8 cellular contexts compared by ENCODE assay signal in genomic region chr12:44015333-44015941, GRCh38.
DNase-seq lines count a peak whose midpoint lies in the region; ATAC-seq and TF ChIP-seq lines count a peak whose summit lies in the region.

No MANE protein-coding gene starts in this region.

- no peaks in the 10 kb centered on the region for H3K36me3 ChIP-seq in KMS-11 (ENCODE audit: insufficient read depth)
- no peaks in the 10 kb centered on the region for H3K36me3 ChIP-seq in Panc1 (ENCODE audit: control insufficient read depth, insufficient read depth, low read length)

- H3K4me2 ChIP-seq in KMS-11, result no peak overlapping the region

- in situ Hi-C loops in Panc1 (cut with HindIII; ENCODE audit: low pct_unique_long_range_greater_than_20kb, low sequenced_read_pairs), result no loop called here

- CTCF ChIA-PET in activated CD4-positive, alpha-beta T cell treated with anti-CD3 and anti-CD28 coated beads, Interleukin-2, amount 10 ng/mL, durations not matched to agents 7 days and 5 days (lab: Charles Lee), result interaction anchor here (0.7 kb wide), 1 partner anchor 495 kb away, joined by 3 read pairs; no protein-coding TSS in a partner anchor
- CTCF ChIA-PET in Panc1 (lab: Charles Lee), result interaction anchor here (0.5 to 1.2 kb wide), 4 partner anchors 467 to 1031 kb away, joined by 3 to 4 read pairs (median 3); no protein-coding TSS in a partner anchor

- H3K9me3 ChIP-seq in Panc1 (ENCODE audit: control insufficient read depth, insufficient read depth, low read depth, low read length), result no peaks in the 10 kb centered on the region

- H3K4me1 ChIP-seq in KMS-11 (ENCODE audit: low read depth, poor library complexity, severe bottlenecking), result peaks cover 44% of the 10 kb centered on the region
- no peaks in the 10 kb centered on the region for H3K4me1 ChIP-seq in Panc1 (ENCODE audit: control insufficient read depth, insufficient read depth, low read length)

- H3K27ac ChIP-seq in KMS-11 (no peak overlapping the region), Panc1 (ENCODE audit: low read length) (no peak overlapping the region)

- no peaks in the 10 kb centered on the region for H3K27me3 Mint-ChIP-seq in activated CD4-positive, alpha-beta T cell treated with anti-CD3 and anti-CD28 coated beads, Interleukin-2, amount 10 ng/mL, durations not matched to agents 7 days and 5 days
- H3K27me3 Mint-ChIP-seq in nephron (ENCODE audit: low read depth), result peaks cover 5% of the 10 kb centered on the region

- H2AFZ ChIP-seq in KMS-11 (ENCODE audit: low read depth), result no peak overlapping the region

- no peaks in the 10 kb centered on the region for H3K9me3 Mint-ChIP-seq in activated CD4-positive, alpha-beta T cell treated with anti-CD3 and anti-CD28 coated beads, Interleukin-2, amount 10 ng/mL, durations not matched to agents 7 days and 5 days
- H3K9me3 Mint-ChIP-seq in nephron, result peaks cover 2% of the 10 kb centered on the region

- H3K4me3 ChIP-seq in KMS-11 (IDR thresholded peaks at IDR 0.05; ENCODE audit: insufficient read depth, low read depth, low read length), result no peak overlapping the region
- H3K4me3 ChIP-seq in Panc1 (ENCODE audit: low read depth in 2 of 2, low read length in 2 of 2), result no peak overlapping the region
- no peak overlapping the region for H3K4me3 ChIP-seq in epithelial cell of esophagus (ENCODE audit: low read length)

- no peak overlapping the region for H3K27ac Mint-ChIP-seq in activated CD4-positive, alpha-beta T cell treated with anti-CD3 and anti-CD28 coated beads, Interleukin-2, amount 10 ng/mL, durations not matched to agents 7 days and 5 days
- H3K27ac Mint-ChIP-seq in nephron, result no peak overlapping the region

- H3K4me1 Mint-ChIP-seq in activated CD4-positive, alpha-beta T cell treated with anti-CD3 and anti-CD28 coated beads, Interleukin-2, amount 10 ng/mL, durations not matched to agents 7 days and 5 days, result no peaks in the 10 kb centered on the region
- peaks cover 9% of the 10 kb centered on the region for H3K4me1 Mint-ChIP-seq in nephron

- no peaks in the 10 kb centered on the region for H3K79me2 ChIP-seq in KMS-11 (ENCODE audit: insufficient read depth, low read depth)

- POLR2A ChIA-PET in activated CD4-positive, alpha-beta T cell treated with anti-CD3 and anti-CD28 coated beads, Interleukin-2, amount 10 ng/mL, durations not matched to agents 7 days and 5 days (lab: Charles Lee), result no interaction called here
- POLR2A ChIA-PET in Panc1 (lab: Charles Lee), result no interaction called here

- no peak overlapping the region for H3K4me3 Mint-ChIP-seq in activated CD4-positive, alpha-beta T cell treated with anti-CD3 and anti-CD28 coated beads, Interleukin-2, amount 10 ng/mL, durations not matched to agents 7 days and 5 days
- H3K4me3 Mint-ChIP-seq in nephron, result no peak overlapping the region

- H3K36me3 Mint-ChIP-seq in activated CD4-positive, alpha-beta T cell treated with anti-CD3 and anti-CD28 coated beads, Interleukin-2, amount 10 ng/mL, durations not matched to agents 7 days and 5 days (ENCODE audit: low read depth), result no peaks in the 10 kb centered on the region
- peaks cover 4% of the 10 kb centered on the region for H3K36me3 Mint-ChIP-seq in nephron (ENCODE audit: low read depth)

- H3K9ac ChIP-seq in KMS-11, result no peak overlapping the region

- H3K27me3 ChIP-seq in KMS-11 (ENCODE audit: insufficient read depth, low read depth) (no peaks in the 10 kb centered on the region), Panc1 (ENCODE audit: control insufficient read depth, insufficient read depth, low read length) (no peaks in the 10 kb centered on the region)

- peak; percentile 76 for TF ChIP-seq CTCF in KMS-11 (conservative IDR thresholded peaks at IDR 0.05; ENCODE audit: low read depth, low read length)
- TF ChIP-seq CTCF in Panc1 (IDR thresholded peaks at IDR 0.05), result peak; percentile 66; the same call in 1 of the 2 replicates
- peak; percentile 51 for TF ChIP-seq CTCF in epithelial cell of esophagus (IDR thresholded peaks at IDR 0.05; ENCODE audit: insufficient read depth, low read depth, low read length, missing control alignments)
- peak; percentile 58 to 76 (median 68) for TF ChIP-seq CTCF in nephron (IDR thresholded peaks at IDR 0.05; ENCODE audit: unreplicated experiment in 3 of 3)

- no TSS peak for BruUV-seq in Panc1 (replicated peaks; lab: Mats Ljungman, UMichigan)

- H4K20me1 ChIP-seq in KMS-11 (ENCODE audit: insufficient read depth), result no peaks in the 10 kb centered on the region

- peak; percentile 29 for DNase-seq in activated CD4-positive, alpha-beta T cell treated with anti-CD3 and anti-CD28 coated beads, Interleukin-2, amount 10 ng/mL, durations not matched to agents 7 days and 5 days
- DNase-seq in activated CD4-positive, alpha-beta T cell treated with anti-CD3 and anti-CD28 coated beads, Interleukin-2, amount 50 U/mL, for 4 hours, result no peak
- DNase-seq in H4 (ENCODE audit: low spot score) (peak; percentile 53), Panc1 (ENCODE audit: low read depth, low spot score) (peak; percentile 33), epithelial cell of esophagus (ENCODE audit: low read depth) (peak; percentile 66)
- DNase-seq in stimulated activated CD4-positive, alpha-beta T cell treated with anti-CD3 and anti-CD28 coated beads, Interleukin-12 subunit alpha, Interleukin-12 subunit beta, amount 100 ng/mL, for 4 hours, result no peak

- intact Hi-C loops in Panc1 (cut with micrococcal nuclease; ENCODE audit: unreplicated experiment), result loop anchor here (5.0 kb wide), 2 partner anchors 917 to 932 kb away; no protein-coding TSS in a partner anchor

- ATAC-seq in Panc1, result no peak

Comparison
In these comparisons a context has a peak if more than half of its experiments do, and no peak if none do; other contexts are left out.
1. DNase-seq: peak in activated CD4-positive, alpha-beta T cell treated with anti-CD3 and anti-CD28 coated beads, Interleukin-2, amount 10 ng/mL, durations not matched to agents 7 days and 5 days (single experiment), H4 (single experiment), Panc1 (single experiment) and epithelial cell of esophagus (single experiment); none in activated CD4-positive, alpha-beta T cell treated with anti-CD3 and anti-CD28 coated beads, Interleukin-2, amount 50 U/mL, for 4 hours (0 of 2) and stimulated activated CD4-positive, alpha-beta T cell treated with anti-CD3 and anti-CD28 coated beads, Interleukin-12 subunit alpha, Interleukin-12 subunit beta, amount 100 ng/mL, for 4 hours (single experiment).
2. Peak in every context shown above with its lines, with median percentiles within 50 percentile points of each other: CTCF ChIP-seq.